8 cellular contexts compared by ENCODE assay signal in genomic region chr2:19933351-19933981, GRCh38. TPM values are rescaled to one million over a fixed set of nuclear protein-coding genes. Genes with fewer than 3 reads are reported as not detected.
DNase-seq lines count a peak whose midpoint lies in the region; ATAC-seq and TF ChIP-seq lines count a peak whose summit lies in the region.

No MANE protein-coding gene starts in this region.

- H3K36me3 ChIP-seq in PC-3 (ENCODE audit: low read depth, low read length) = peaks cover 36% of the 10 kb centered on the region
- H3K36me3 ChIP-seq in Karpas-422 (ENCODE audit: insufficient read depth, low read length) = peaks cover 75% of the 10 kb centered on the region
- peaks cover 10% of the 10 kb centered on the region for H3K36me3 ChIP-seq in H7 (replicated peaks; ENCODE audit: control insufficient read depth, insufficient read depth, low read length)

- TSS peak; percentile 79 for BruUV-seq in PC-3 (replicated peaks; lab: Mats Ljungman, UMichigan)

- H3K79me2 ChIP-seq in PC-3 (ENCODE audit: low read length) = no peaks in the 10 kb centered on the region
- no peaks in the 10 kb centered on the region for H3K79me2 ChIP-seq in Karpas-422 (ENCODE audit: low read length)

- intact Hi-C loops in PC-3 (cut with micrococcal nuclease) = loop anchor here (1.0 to 2.0 kb wide), 3 partner anchors 13 to 31 kb away; no protein-coding TSS in a partner anchor

- POLR2A ChIA-PET in PC-3 (lab: Charles Lee; ENCODE audit: unreplicated experiment) = interaction anchor here (0.6 to 1.0 kb wide), 4 partner anchors 13 to 46 kb away, joined by 3 to 14 read pairs (median 6); partner anchors contain the start of gene TTC32

- H4K20me1 ChIP-seq in PC-3 (ENCODE audit: low read length) (no peaks in the 10 kb centered on the region), Karpas-422 (ENCODE audit: insufficient read depth, low read depth, low read length) (no peaks in the 10 kb centered on the region)

- peak overlapping the region; percentile 50 for H2AFZ ChIP-seq in PC-3 (ENCODE audit: low read length)
- H2AFZ ChIP-seq in Karpas-422 (ENCODE audit: low read length) = no peak overlapping the region

- CTCF ChIA-PET in PC-3 (lab: Charles Lee) = interaction anchor here (0.7 kb wide), 1 partner anchor 22 kb away, joined by 4 read pairs; no protein-coding TSS in a partner anchor

- H3K27me3 ChIP-seq in PC-3 (ENCODE audit: low read length) = no peaks in the 10 kb centered on the region
- no peaks in the 10 kb centered on the region for H3K27me3 ChIP-seq in Karpas-422 (ENCODE audit: low read length)
- H3K27me3 ChIP-seq in H7 (ENCODE audit: control insufficient read depth, insufficient read depth, low read length) = no peaks in the 10 kb centered on the region

- H3K9ac ChIP-seq in PC-3 (ENCODE audit: low read length) = peak overlapping the region; percentile 56
- H3K9ac ChIP-seq in Karpas-422 (ENCODE audit: low read length) = no peak overlapping the region

- peak overlapping the region; percentile 91 for H3K4me2 ChIP-seq in PC-3 (ENCODE audit: low read length)
- no peak overlapping the region for H3K4me2 ChIP-seq in Karpas-422 (ENCODE audit: low read depth, low read length, poor library complexity, severe bottlenecking)

- H3K9me3 ChIP-seq in PC-3 (ENCODE audit: low read length) = no peaks in the 10 kb centered on the region
- H3K9me3 ChIP-seq in Karpas-422 (ENCODE audit: low read length) = no peaks in the 10 kb centered on the region; the same call in 1 of the 2 replicates

- peaks cover 25% of the 10 kb centered on the region for H3K4me1 ChIP-seq in PC-3 (ENCODE audit: insufficient read depth, low read length)
- H3K4me1 ChIP-seq in Karpas-422 (ENCODE audit: low read length) = no peaks in the 10 kb centered on the region

- no peak for TF ChIP-seq CTCF in PC-3 (conservative IDR thresholded peaks at IDR 0.05; ENCODE audit: low read depth, low read length)

- DNase-seq in DMS53 (lab: John Stamatoyannopoulos, UW) = peak; percentile 29
- peak; percentile 10 for DNase-seq in H4 (ENCODE audit: low spot score)
- DNase-seq in PC-3 = peak; percentile 90
- peak; percentile 16 for DNase-seq in hepatic stellate cell (ENCODE audit: low spot score)
- no peak for DNase-seq in Karpas-422
- no peak for DNase-seq in activated CD4-positive, alpha-beta T cell treated with anti-CD3 and anti-CD28 coated beads, Interleukin-2, amount 50 U/mL, for 48 hours
- no peak for DNase-seq in H7
- DNase-seq in OCI-M2 (lab: John Stamatoyannopoulos, UW; ENCODE audit: unreplicated experiment) = no peak

- H3K4me3 ChIP-seq in PC-3 (ENCODE audit: low read length) = peak overlapping the region; percentile 62
- H3K4me3 ChIP-seq in Karpas-422 (ENCODE audit: low read length) = no peak overlapping the region
- H3K4me3 ChIP-seq in H7 (ENCODE audit: insufficient read depth, low read depth, low read length) = no peak overlapping the region

- peaks cover 9% of the 10 kb centered on the region for H3F3A ChIP-seq in PC-3 (ENCODE audit: low read length, unreplicated experiment)

- no peaks in the 10 kb centered on the region for H3K9me2 ChIP-seq in PC-3 (replicated peaks; ENCODE audit: low read length)
- no peaks in the 10 kb centered on the region for H3K9me2 ChIP-seq in Karpas-422 (replicated peaks; ENCODE audit: insufficient read depth, low read length)

- ATAC-seq in PC-3 = peak; percentile 96

- H3K27ac ChIP-seq in PC-3 (ENCODE audit: low read length) (peak overlapping the region; percentile 89), Karpas-422 (ENCODE audit: low read length) (no peak overlapping the region)

RNA-seq across cellular contexts. Expression of gene TTC32, which starts 31.7 kb away (rescaled TPM):
- total RNA-seq in H4 (2014; rRNA removed; shearing (Covaris generic)) = 2.0 and 3.5 TPM in 2 replicates
- 10.0 and 12.1 TPM in 2 replicates for total RNA-seq in PC-3 (2014; rRNA removed)
- 16.8 and 17.9 TPM in 2 replicates for total RNA-seq in Karpas-422 (2014; rRNA removed; shearing (Covaris generic); ENCODE audit: low replicate concordance)
- total RNA-seq in H7 (2014; rRNA removed; shearing (Covaris generic)) = 5.7 and 14.9 TPM in 2 replicates

RNA-seq across cellular contexts. Expression of gene WDR35, which starts 56.4 kb away (rescaled TPM):
- 4.1 and 4.5 TPM in 2 replicates for total RNA-seq in H4 (2014; rRNA removed; shearing (Covaris generic))
- total RNA-seq in PC-3 (2014; rRNA removed) = 6.6 and 8.9 TPM in 2 replicates
- 8.3 and 15.9 TPM in 2 replicates for total RNA-seq in Karpas-422 (2014; rRNA removed; shearing (Covaris generic); ENCODE audit: low replicate concordance)
- 12.4 and 15.4 TPM in 2 replicates for total RNA-seq in H7 (2014; rRNA removed; shearing (Covaris generic))

Comparison
In these comparisons a context has a peak if more than half of its experiments do, and no peak if none do; other contexts are left out.
1. DNase-seq: peak in DMS53 (single experiment), H4 (single experiment), PC-3 (single experiment) and hepatic stellate cell (single experiment); none in Karpas-422 (single experiment), activated CD4-positive, alpha-beta T cell treated with anti-CD3 and anti-CD28 coated beads, Interleukin-2, amount 50 U/mL, for 48 hours (0 of 2), H7 (single experiment) and OCI-M2 (single experiment).